Comparison of ENCODE assay signal across 10 cellular contexts in the genomic region with DNA sequence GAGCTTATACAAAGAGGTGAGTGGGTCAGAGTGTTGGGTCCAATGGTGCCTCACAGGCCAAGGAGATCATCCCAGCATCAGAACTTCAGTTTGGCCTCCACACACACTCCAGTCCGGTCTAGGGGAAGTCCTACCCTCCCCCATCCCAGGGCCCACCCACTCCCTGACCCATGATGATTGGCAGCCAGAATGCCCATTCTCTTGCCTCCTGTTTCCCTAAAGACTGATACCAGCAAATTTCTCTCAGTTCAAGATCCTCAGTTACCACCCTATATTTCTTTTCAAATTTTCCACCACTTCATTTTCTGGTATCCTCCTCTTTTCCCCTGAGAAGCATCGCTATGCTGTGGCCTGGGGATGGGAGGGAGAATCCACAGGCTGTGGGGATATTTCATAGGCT. TPM values are rescaled to one million over a fixed set of nuclear protein-coding genes. Genes with fewer than 3 reads are reported as not detected.
"Had no signal": no experiment of that assay in that cellular context is flagged by ENCODE, and none has a peak within 500 bp of the region (broad histone marks: within the 10 kb centered on the region; RNA-seq: fewer than 3 reads in every experiment).

No MANE protein-coding gene starts in this region.

- H3K27ac Mint-ChIP-seq: IgD-negative memory B cell had no signal

- H3K4me1 Mint-ChIP-seq: IgD-negative memory B cell had no signal

- DNase-seq: IMR-90, KBM-7, KG1 had no signal

- H3K27ac ChIP-seq: HL-60, KMS-11 had no signal

- FAIRE-seq: HepG2, HTR-8/SVneo had no signal

- H3K9ac ChIP-seq: KMS-11 had no signal

- ATAC-seq: HepG2 had no signal

- H3K4me2 ChIP-seq: KMS-11 had no signal

- H3K36me3 Mint-ChIP-seq: IgD-negative memory B cell had no signal

- H3K4me3 Mint-ChIP-seq: IgD-negative memory B cell had no signal

RNA-seq across cellular contexts. Expression of gene DRD1, which starts 21.9 kb away (rescaled TPM):
- total RNA-seq: HepG2, HT-29, HT1080 had no signal
- polyA plus RNA-seq: HepG2, IgD-negative memory B cell had no signal
